Comparison of ENCODE assay signal across 1 cellular context in genomic region chr1:151459331-151460046, GRCh38.
TF ChIP-seq lines count a peak whose summit lies in the region.

Gene POGZ (minus strand): TSS chr1:151459494. CDS start chr1:151442204, 17,290 bp downstream.

TF ChIP-seq in HepG2, 621 proteins besides CTCF, POLR2A, EP300 and RAD21 (continued from another document):
- no peak for TF ChIP-seq FOXO4 (CRISPR knock-in tag; conservative IDR thresholded peaks at IDR 0.05)
- TF ChIP-seq TBL1XR1 (IDR thresholded peaks at IDR 0.05; ENCODE audit: borderline replicate concordance, low read length, partially characterized antibody) = no peak
- TF ChIP-seq CEBPB (IDR thresholded peaks at IDR 0.05; ENCODE audit: borderline replicate concordance, low read depth, low read length) = no peak
- no peak for TF ChIP-seq ZBTB43 (CRISPR knock-in tag; conservative IDR thresholded peaks at IDR 0.05)
- TF ChIP-seq KMT2A (CRISPR knock-in tag; IDR thresholded peaks at IDR 0.05) = peak; percentile 44; the same call in 1 of the 2 replicates
- TF ChIP-seq IRF9 (CRISPR knock-in tag; IDR thresholded peaks at IDR 0.05; ENCODE audit: borderline replicate concordance) = peak; percentile 33; the same call in 1 of the 2 replicates
- TF ChIP-seq CENPT (CRISPR knock-in tag; IDR thresholded peaks at IDR 0.05; ENCODE audit: low read depth) = no peak
- TF ChIP-seq DMTF1 (CRISPR knock-in tag; IDR thresholded peaks at IDR 0.05) = no peak
- peak; percentile 51 for TF ChIP-seq POLR2AphosphoS5 (IDR thresholded peaks at IDR 0.05; ENCODE audit: low read depth, low read length)
- TF ChIP-seq KMT2B (CRISPR knock-in tag; IDR thresholded peaks at IDR 0.05) = peak; percentile 87
- TF ChIP-seq RFXANK (CRISPR knock-in tag; IDR thresholded peaks at IDR 0.05) = no peak
- TF ChIP-seq HOXA5 (CRISPR knock-in tag; IDR thresholded peaks at IDR 0.05) = peak; percentile 62; the same call in 1 of the 2 replicates
- TF ChIP-seq IRF1 (CRISPR knock-in tag; IDR thresholded peaks at IDR 0.05; ENCODE audit: low read depth) = no peak
- TF ChIP-seq ZFX (CRISPR knock-in tag; IDR thresholded peaks at IDR 0.05; ENCODE audit: low read depth) = peak; percentile 59; the same call in 1 of the 2 replicates
- peak; percentile 62 for TF ChIP-seq TFDP2 (CRISPR knock-in tag; IDR thresholded peaks at IDR 0.05)
- TF ChIP-seq ISL2 (CRISPR knock-in tag; IDR thresholded peaks at IDR 0.05) = 0 out of 2 replicates have a peak, but pooled peaks have one; percentile 7
- peak; percentile 78 for TF ChIP-seq PHF20 (CRISPR knock-in tag; IDR thresholded peaks at IDR 0.05)
- peak; percentile 34; the same call in 1 of the 2 replicates for TF ChIP-seq ZGPAT (CRISPR knock-in tag; IDR thresholded peaks at IDR 0.05)
- peak; percentile 95 for TF ChIP-seq GABPB1 (CRISPR knock-in tag; IDR thresholded peaks at IDR 0.05)
- no peak for TF ChIP-seq SP140L (CRISPR knock-in tag; IDR thresholded peaks at IDR 0.05; ENCODE audit: borderline replicate concordance)
- TF ChIP-seq ZNF644 (CRISPR knock-in tag; IDR thresholded peaks at IDR 0.05; ENCODE audit: low read depth) = peak; percentile 61
- no peak for TF ChIP-seq ZNF878 (CRISPR knock-in tag; IDR thresholded peaks at IDR 0.05)
- no peak for TF ChIP-seq ZNF737 (CRISPR knock-in tag; IDR thresholded peaks at IDR 0.05; ENCODE audit: borderline replicate concordance)
- no peak for TF ChIP-seq ARID2 (CRISPR knock-in tag; IDR thresholded peaks at IDR 0.05; ENCODE audit: borderline replicate concordance)
- peak; percentile 56; the same call in 1 of the 2 replicates for TF ChIP-seq ZNF788 (CRISPR knock-in tag; IDR thresholded peaks at IDR 0.05; ENCODE audit: borderline replicate concordance)
